Comparison of ENCODE assay signal across 1 cellular context in the genomic region with DNA sequence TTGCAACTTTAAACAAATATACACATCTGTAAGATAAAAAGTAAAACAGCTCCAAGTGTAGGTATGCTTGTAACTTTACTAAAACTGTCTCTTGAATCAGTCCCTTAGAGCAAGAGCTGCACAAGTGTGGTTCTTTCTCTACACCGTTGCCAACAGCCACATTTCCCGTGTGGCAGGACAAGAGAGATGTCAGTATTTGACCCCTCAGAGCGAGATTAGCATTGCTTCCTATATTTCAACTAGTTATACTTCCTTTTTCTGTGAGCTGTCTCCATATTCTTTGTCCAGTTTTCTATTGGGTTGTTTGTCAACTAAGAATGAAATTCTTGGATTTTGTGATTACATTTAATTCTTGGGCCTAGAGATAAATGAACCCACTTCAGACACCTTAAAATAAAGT.
A peak's percentile ranks its signal among the peaks of the same experiment; 100 is the strongest.
TF ChIP-seq lines count a peak whose summit lies in the region.

No MANE protein-coding gene starts in this region.

TF ChIP-seq in HepG2, 621 proteins besides CTCF, POLR2A, EP300 and RAD21:
- TF ChIP-seq TBL1XR1 (IDR thresholded peaks at IDR 0.05; ENCODE audit: borderline replicate concordance, low read length, partially characterized antibody) (no peak), CC2D1A (CRISPR knock-in tag; IDR thresholded peaks at IDR 0.05) (no peak), ZNF773 (CRISPR knock-in tag; IDR thresholded peaks at IDR 0.05; ENCODE audit: borderline replicate concordance) (no peak), NFATC3 (CRISPR knock-in tag; IDR thresholded peaks at IDR 0.05) (no peak), ZNF451 (CRISPR knock-in tag; IDR thresholded peaks at IDR 0.05) (no peak), RBFOX2 (IDR thresholded peaks at IDR 0.05; ENCODE audit: low read depth, low read length) (peak; percentile 45), CHCHD3 (CRISPR knock-in tag; IDR thresholded peaks at IDR 0.05) (no peak), PHF21A (CRISPR knock-in tag; IDR thresholded peaks at IDR 0.05) (no peak), NKX3-1 (CRISPR knock-in tag; IDR thresholded peaks at IDR 0.05) (no peak), PAF1 (CRISPR knock-in tag; IDR thresholded peaks at IDR 0.05) (0 out of 2 replicates have a peak, but pooled peaks have one; percentile 13), SMAD9 (CRISPR knock-in tag; IDR thresholded peaks at IDR 0.05) (no peak)
